In genomic region chr20:48789185-48789668, GRCh38 we compare ENCODE assay signal across 12 cellular contexts. TPM values are rescaled to one million over a fixed set of nuclear protein-coding genes. Genes with fewer than 3 reads are reported as not detected.
DNase-seq lines count a peak whose midpoint lies in the region; ATAC-seq lines count a peak whose summit lies in the region.
"Had no signal": no experiment of that assay in that cellular context is flagged by ENCODE, and none has a peak within 500 bp of the region (broad histone marks: within the 10 kb centered on the region; RNA-seq: fewer than 3 reads in every experiment).

No MANE protein-coding gene starts in this region.

- H3K36me3 Mint-ChIP-seq in activated CD8-positive, alpha-beta T cell treated with anti-CD3 and anti-CD28 coated beads, Interleukin-2, amount 10 ng/mL, durations not matched to agents 7 days and 5 days (ENCODE audit: low read depth) = peaks cover 50% of the 10 kb centered on the region
- peaks cover 3% of the 10 kb centered on the region for H3K36me3 Mint-ChIP-seq in T-helper 2 cell treated with Interferon-gamma antibody and Interleukin-4, amounts not matched to agents 5 μg/mL and 100 μg/mL, for 36 hours (ENCODE audit: low read depth)

- CTCF ChIA-PET in activated CD8-positive, alpha-beta T cell treated with anti-CD3 and anti-CD28 coated beads, Interleukin-2, amount 10 ng/mL, durations not matched to agents 7 days and 5 days (lab: Charles Lee) = interaction anchor here (0.9 to 2.0 kb wide), 3 partner anchors 29 to 131 kb away, joined by 3 to 5 read pairs (median 5); no protein-coding TSS in a partner anchor

- POLR2A ChIA-PET in activated CD8-positive, alpha-beta T cell treated with anti-CD3 and anti-CD28 coated beads, Interleukin-2, amount 10 ng/mL, durations not matched to agents 7 days and 5 days (lab: Charles Lee) = no interaction called here

- peaks cover 40% of the 10 kb centered on the region for H3K4me1 ChIP-seq in effector memory CD4-positive, alpha-beta T cell (ENCODE audit: control insufficient read depth, insufficient read depth, low read length, poor library complexity, severe bottlenecking)
- H3K4me1 ChIP-seq: BE2C had no signal

- no peak overlapping the region for H3K27ac ChIP-seq in effector memory CD4-positive, alpha-beta T cell (ENCODE audit: insufficient read depth, low read length, poor library complexity, severe bottlenecking)

- no peaks in the 10 kb centered on the region for H3K27me3 Mint-ChIP-seq in activated CD8-positive, alpha-beta T cell treated with anti-CD3 and anti-CD28 coated beads, Interleukin-2, amount 10 ng/mL, durations not matched to agents 7 days and 5 days (ENCODE audit: low read depth)
- H3K27me3 Mint-ChIP-seq in T-helper 2 cell treated with Interferon-gamma antibody and Interleukin-4, amounts not matched to agents 5 μg/mL and 100 μg/mL, for 36 hours (ENCODE audit: low read depth) = peaks cover 4% of the 10 kb centered on the region

- no peak overlapping the region for H3K4me3 ChIP-seq in effector memory CD4-positive, alpha-beta T cell (ENCODE audit: insufficient read depth, low read depth, low read length, poor library complexity, severe bottlenecking)

- no peak overlapping the region for H3K4me3 Mint-ChIP-seq in activated CD8-positive, alpha-beta T cell treated with anti-CD3 and anti-CD28 coated beads, Interleukin-2, amount 10 ng/mL, durations not matched to agents 7 days and 5 days
- H3K4me3 Mint-ChIP-seq in T-helper 2 cell treated with Interferon-gamma antibody and Interleukin-4, amounts not matched to agents 5 μg/mL and 100 μg/mL, for 36 hours = no peak overlapping the region

- H3K27ac Mint-ChIP-seq in activated CD8-positive, alpha-beta T cell treated with anti-CD3 and anti-CD28 coated beads, Interleukin-2, amount 10 ng/mL, durations not matched to agents 7 days and 5 days = peak overlapping the region; percentile 58
- no peak overlapping the region for H3K27ac Mint-ChIP-seq in T-helper 2 cell treated with Interferon-gamma antibody and Interleukin-4, amounts not matched to agents 5 μg/mL and 100 μg/mL, for 36 hours

- H3K4me1 Mint-ChIP-seq in activated CD8-positive, alpha-beta T cell treated with anti-CD3 and anti-CD28 coated beads, Interleukin-2, amount 10 ng/mL, durations not matched to agents 7 days and 5 days (ENCODE audit: low read depth) = peaks cover 59% of the 10 kb centered on the region
- H3K4me1 Mint-ChIP-seq in T-helper 2 cell treated with Interferon-gamma antibody and Interleukin-4, amounts not matched to agents 5 μg/mL and 100 μg/mL, for 36 hours (ENCODE audit: low read depth) = peaks cover 35% of the 10 kb centered on the region

- ATAC-seq in HG02885 (IDR thresholded peaks at IDR 0.05; ENCODE audit: poor library complexity, unreplicated experiment) = peak; percentile 27
- ATAC-seq in activated CD8-positive, alpha-beta T cell treated with anti-CD3 and anti-CD28 coated beads, Interleukin-2, amount 10 ng/mL, durations not matched to agents 7 days and 5 days = no peak

- H3K36me3 ChIP-seq in effector memory CD4-positive, alpha-beta T cell (ENCODE audit: control insufficient read depth, insufficient read depth, low read length) = peaks cover 5% of the 10 kb centered on the region
- H3K36me3 ChIP-seq: BE2C had no signal

- no peaks in the 10 kb centered on the region for H3K27me3 ChIP-seq in effector memory CD4-positive, alpha-beta T cell (replicated peaks; ENCODE audit: control insufficient read depth, insufficient read depth, low read length, poor library complexity, severe bottlenecking)
- H3K27me3 ChIP-seq: BE2C had no signal

- no peaks in the 10 kb centered on the region for H3K9me3 ChIP-seq in effector memory CD4-positive, alpha-beta T cell (ENCODE audit: control insufficient read depth, low read length)
- H3K9me3 ChIP-seq: BE2C, SK-N-SH had no signal

- DNase-seq in stimulated activated CD4-positive, alpha-beta T cell treated with anti-CD3 and anti-CD28 coated beads, Interleukin-1b, Interleukin-23, amount 100 ng/mL, for 48 hours = peak; percentile 54
- no peak for DNase-seq in stimulated activated CD4-positive, alpha-beta T cell treated with anti-CD3 and anti-CD28 coated beads, Interleukin-4, amount 100 ng/mL, for 4 hours
- DNase-seq in activated CD8-positive, alpha-beta T cell treated with anti-CD3 and anti-CD28 coated beads, Interleukin-2, amount 10 ng/mL, durations not matched to agents 7 days and 5 days = no peak
- DNase-seq in DMS 273 (lab: John Stamatoyannopoulos, UW; ENCODE audit: unreplicated experiment) = no peak
- no peak for DNase-seq in GM19240 (ENCODE audit: insufficient read length, low spot score)
- no peak for DNase-seq in effector memory CD4-positive, alpha-beta T cell
- no peak for DNase-seq in T-helper 2 cell treated with Interferon-gamma antibody and Interleukin-4, amounts not matched to agents 5 μg/mL and 100 μg/mL, for 36 hours (ENCODE audit: low spot score)
- DNase-seq: BE2C, NCI-H2171, retina, SK-N-SH had no signal

- no peaks in the 10 kb centered on the region for H3K9me3 Mint-ChIP-seq in activated CD8-positive, alpha-beta T cell treated with anti-CD3 and anti-CD28 coated beads, Interleukin-2, amount 10 ng/mL, durations not matched to agents 7 days and 5 days (ENCODE audit: insufficient read depth)
- H3K9me3 Mint-ChIP-seq in T-helper 2 cell treated with Interferon-gamma antibody and Interleukin-4, amounts not matched to agents 5 μg/mL and 100 μg/mL, for 36 hours = no peaks in the 10 kb centered on the region

RNA-seq across cellular contexts. Expression of gene PREX1, which starts 38.6 kb away (rescaled TPM):
- total RNA-seq in activated CD8-positive, alpha-beta T cell treated with anti-CD3 and anti-CD28 coated beads, Interleukin-2, amount 10 ng/mL, durations not matched to agents 7 days and 5 days = 100 to 1,000 TPM; 146 to 152 TPM
